Comparison of ENCODE assay signal across 8 cellular contexts in the genomic region with DNA sequence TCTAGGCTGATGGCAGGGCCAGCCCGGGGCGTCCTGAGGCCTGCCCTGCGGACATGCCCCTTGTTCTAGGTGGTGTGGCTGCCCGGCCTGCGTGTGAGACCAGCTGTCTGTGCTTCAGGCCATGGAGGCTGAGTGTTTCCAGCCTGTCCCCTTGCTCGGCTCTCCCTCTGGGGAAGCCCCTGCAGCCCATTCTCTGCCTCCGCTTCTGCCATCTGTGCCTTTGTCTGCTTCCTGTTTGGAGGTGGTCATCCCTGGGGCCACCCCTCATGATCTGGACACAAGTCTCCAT.
DNase-seq lines count a peak whose midpoint lies in the region; ATAC-seq and TF ChIP-seq lines count a peak whose summit lies in the region.

No MANE protein-coding gene starts in this region.

- H3K79me2 ChIP-seq in OCI-LY7 (ENCODE audit: insufficient read depth, low read depth, low read length) = peaks cover 22% of the 10 kb centered on the region; the same call in 1 of the 2 replicates

- H3K27ac Mint-ChIP-seq in Calu3 (ENCODE audit: unreplicated experiment) = peak overlapping the region; percentile 98

- peak; percentile 10 for ATAC-seq in GM21515 (IDR thresholded peaks at IDR 0.05; ENCODE audit: unreplicated experiment)
- no peak for ATAC-seq in right lobe of liver
- ATAC-seq in HG03457 (IDR thresholded peaks at IDR 0.05; ENCODE audit: unreplicated experiment) = no peak
- ATAC-seq in GM18519 (IDR thresholded peaks at IDR 0.05; ENCODE audit: low FRiP score, unreplicated experiment) = no peak

- TF ChIP-seq CTCF in Calu3 (IDR thresholded peaks at IDR 0.05; ENCODE audit: unreplicated experiment) (no peak), OCI-LY7 (conservative IDR thresholded peaks at IDR 0.05; ENCODE audit: low read length) (peak; percentile 12; the same call in 1 of the 2 replicates), right lobe of liver (IDR thresholded peaks at IDR 0.05) (no peak)

- H3K27ac ChIP-seq in OCI-LY7 (ENCODE audit: low read depth, low read length, poor library complexity, severe bottlenecking) = peak overlapping the region; percentile 85
- peak overlapping the region; percentile 66 to 95 (median 80) for H3K27ac ChIP-seq in right lobe of liver

- peaks cover 70% of the 10 kb centered on the region for H3K4me1 Mint-ChIP-seq in Calu3 (ENCODE audit: low read depth, unreplicated experiment)

- H2AFZ ChIP-seq in OCI-LY7 (ENCODE audit: low read length) = peak overlapping the region; percentile 19; the same call in 1 of the 2 replicates

- H3K4me3 Mint-ChIP-seq in Calu3 (ENCODE audit: low read depth, unreplicated experiment) = peak overlapping the region; percentile 76

- TF ChIP-seq POLR2A in right lobe of liver (IDR thresholded peaks at IDR 0.05) = no peak

- H3K27me3 Mint-ChIP-seq in Calu3 (ENCODE audit: unreplicated experiment) = no peaks in the 10 kb centered on the region

- H3K4me2 ChIP-seq in OCI-LY7 (ENCODE audit: low read length) = peak overlapping the region; percentile 93

- no peaks in the 10 kb centered on the region for H3K27me3 ChIP-seq in right lobe of liver

- H3K9me3 Mint-ChIP-seq in Calu3 (ENCODE audit: low read depth, unreplicated experiment) = no peaks in the 10 kb centered on the region

- BruUV-seq in Calu3 (replicated peaks; lab: Mats Ljungman, UMichigan) (no TSS peak), OCI-LY7 (replicated peaks; lab: Mats Ljungman, UMichigan) (no TSS peak)

- DNase-seq in Calu3 (no peak), OCI-LY7 (ENCODE audit: low spot score) (no peak), right lobe of liver (no peak), HuH-7.5 (ENCODE audit: low spot score) (no peak), HuH-7 (ENCODE audit: low spot score) (no peak)

- H4K20me1 ChIP-seq in OCI-LY7 (ENCODE audit: insufficient read depth, low read length) = no peaks in the 10 kb centered on the region

- CTCF ChIA-PET in Calu3 (lab: Charles Lee) = interaction anchor here (0.7 to 1.6 kb wide), 6 partner anchors 39 to 149 kb away, joined by 3 to 9 read pairs (median 4); no protein-coding TSS in a partner anchor
- CTCF ChIA-PET in OCI-LY7 (lab: Charles Lee; ENCODE audit: unreplicated experiment) = interaction anchor here (0.6 to 1.1 kb wide), 3 partner anchors 76 to 586 kb away, joined by 3 to 5 read pairs (median 4); no protein-coding TSS in a partner anchor

- H3K36me3 Mint-ChIP-seq in Calu3 (ENCODE audit: insufficient read depth, unreplicated experiment) = peaks cover 79% of the 10 kb centered on the region

- POLR2A ChIA-PET in OCI-LY7 (lab: Charles Lee) = interaction anchor here (0.6 to 1.2 kb wide), 3 partner anchors 12 to 717 kb away, joined by 3 to 4 read pairs (median 3); no protein-coding TSS in a partner anchor

- no peaks in the 10 kb centered on the region for H3K36me3 ChIP-seq in OCI-LY7 (ENCODE audit: insufficient read depth, low read length)
- H3K36me3 ChIP-seq in right lobe of liver = no peaks in the 10 kb centered on the region

- no peaks in the 10 kb centered on the region for H3K9me2 ChIP-seq in OCI-LY7 (ENCODE audit: insufficient read depth, low read length)

- no CpG with 5 or more reads among the region's 7 CpGs for WGBS in right lobe of liver (ENCODE audit: insufficient coverage, low coverage, low lambda C conversion rate, missing lambda C conversion rate)

- H3K4me3 ChIP-seq in OCI-LY7 (ENCODE audit: low read depth, low read length, poor library complexity, severe bottlenecking) = peak overlapping the region; percentile 68
- H3K4me3 ChIP-seq in right lobe of liver = no peak overlapping the region

- H3K4me1 ChIP-seq in OCI-LY7 (ENCODE audit: insufficient read depth, low read length, poor library complexity, severe bottlenecking) (peaks cover 98% of the 10 kb centered on the region), right lobe of liver (peaks cover 0 to 60% (median 30%) of the 10 kb centered on the region in 4 donors)

- intact Hi-C loops in Calu3 (cut with micrococcal nuclease; ENCODE audit: unreplicated experiment) = no loop called here
- intact Hi-C loops in OCI-LY7 (cut with micrococcal nuclease; ENCODE audit: unreplicated experiment) = loop anchor here (5.0 to 10.0 kb wide), 2 partner anchors 238 to 539 kb away; no protein-coding TSS in a partner anchor
- intact Hi-C loops in right lobe of liver (cut with DNase I) = no loop called here

- no peaks in the 10 kb centered on the region for H3K9me3 ChIP-seq in OCI-LY7 (ENCODE audit: low read length)
- H3K9me3 ChIP-seq in right lobe of liver = no peaks in the 10 kb centered on the region
